ENCODE assay signal across 9 cellular contexts in the genomic region with DNA sequence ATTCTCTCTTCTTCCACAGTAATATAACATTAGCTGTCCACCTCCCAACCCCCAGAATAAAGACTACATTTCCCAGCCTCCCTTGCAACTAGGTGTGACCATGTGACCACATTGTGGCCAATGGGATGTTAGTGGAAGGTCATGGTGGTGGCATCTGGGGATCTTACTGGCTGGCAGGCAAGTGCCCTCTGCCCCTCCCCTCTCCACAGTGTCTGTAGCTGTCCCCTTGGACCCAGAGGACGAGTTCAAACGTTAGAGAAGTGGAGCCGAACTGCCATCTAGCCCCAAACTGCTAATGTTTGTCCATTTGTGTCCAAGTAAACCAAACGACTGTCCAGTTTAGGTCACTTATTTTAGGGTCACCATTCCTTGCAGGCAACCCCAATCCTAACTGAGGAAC. TPM values are rescaled to one million over a fixed set of nuclear protein-coding genes. Genes with fewer than 3 reads are reported as not detected.
DNase-seq lines count a peak whose midpoint lies in the region; ATAC-seq and TF ChIP-seq lines count a peak whose summit lies in the region.
"Had no signal": no experiment of that assay in that cellular context is flagged by ENCODE, and none has a peak within 500 bp of the region (broad histone marks: within the 10 kb centered on the region; RNA-seq: fewer than 3 reads in every experiment).

No MANE protein-coding gene starts in this region.

- peak overlapping the region; percentile 73 for H2AFZ ChIP-seq in GM23338
- no peak overlapping the region for H2AFZ ChIP-seq in PC-3 (ENCODE audit: low read length)

- no peak for TF ChIP-seq EP300 in stomach (IDR thresholded peaks at IDR 0.05)

- TF ChIP-seq POLR2A in right lobe of liver (IDR thresholded peaks at IDR 0.05) (no peak), stomach (IDR thresholded peaks at IDR 0.05) (no peak)

- H3K27me3 Mint-ChIP-seq in GM23338 (ENCODE audit: insufficient read depth, low read depth, poor library complexity) (peaks cover 4% of the 10 kb centered on the region), chondrocyte (ENCODE audit: low read depth) (peaks cover 49% of the 10 kb centered on the region)

- H3K79me2 ChIP-seq in GM23338 (replicated peaks; ENCODE audit: insufficient read depth) = no peaks in the 10 kb centered on the region
- H3K79me2 ChIP-seq in PC-3 (ENCODE audit: low read length) = no peaks in the 10 kb centered on the region

- no peaks in the 10 kb centered on the region for H4K20me1 ChIP-seq in GM23338 (replicated peaks; ENCODE audit: insufficient read depth)
- H4K20me1 ChIP-seq in PC-3 (ENCODE audit: low read length) = no peaks in the 10 kb centered on the region

- peak; percentile 7 for DNase-seq in COLO668 (lab: John Stamatoyannopoulos, UW; ENCODE audit: unreplicated experiment)
- peak; percentile 91 for DNase-seq in GM23338 (ENCODE audit: low spot score)
- peak; percentile 51 for DNase-seq in PC-3
- DNase-seq in chondrocyte (ENCODE audit: low spot score) = peak; percentile 32
- peak; percentile 46 to 87 (median 76) for DNase-seq in right lobe of liver
- DNase-seq in tibial artery = no peak
- no peak for DNase-seq in stomach
- DNase-seq in activated effector memory CD4-positive, alpha-beta T cell treated with anti-CD3 and anti-CD28 coated beads, Interleukin-2, amount 50 U/mL, for 16 hours = no peak

- H3K27me3 ChIP-seq in GM23338 (ENCODE audit: insufficient read depth) (no peaks in the 10 kb centered on the region), PC-3 (ENCODE audit: low read length) (no peaks in the 10 kb centered on the region), right lobe of liver (no peaks in the 10 kb centered on the region), tibial artery (peaks cover 0 to 20% of the 10 kb centered on the region in 2 donors), stomach (peaks cover 0 to 3% (median 0%) of the 10 kb centered on the region in 3 donors)

- no peak overlapping the region for H3K4me2 ChIP-seq in GM23338
- no peak overlapping the region for H3K4me2 ChIP-seq in PC-3 (ENCODE audit: low read length)

- H3K4me1 ChIP-seq in GM23338 (ENCODE audit: insufficient read depth) (no peaks in the 10 kb centered on the region), PC-3 (ENCODE audit: insufficient read depth, low read length) (no peaks in the 10 kb centered on the region), right lobe of liver (no peaks in the 10 kb centered on the region), tibial artery (no peaks in the 10 kb centered on the region), stomach (no peaks in the 10 kb centered on the region)

- intact Hi-C loops in PC-3 (cut with micrococcal nuclease) = loop anchor here (2.0 kb wide), 1 partner anchor 56 kb away; no protein-coding TSS in a partner anchor
- intact Hi-C loops in right lobe of liver (cut with DNase I) = no loop called here
- intact Hi-C loops in tibial artery (cut with DNase I; ENCODE audit: low total_unique reads) = no loop called here
- intact Hi-C loops in stomach (cut with DNase I; ENCODE audit: low total_unique reads) = no loop called here

- CTCF ChIA-PET in PC-3 (lab: Charles Lee) = no interaction called here

- no peak overlapping the region for H3K4me3 ChIP-seq in GM23338
- no peak overlapping the region for H3K4me3 ChIP-seq in PC-3 (ENCODE audit: low read length)
- H3K4me3 ChIP-seq in right lobe of liver = no peak overlapping the region
- H3K4me3 ChIP-seq in tibial artery = no peak overlapping the region
- no peak overlapping the region for H3K4me3 ChIP-seq in stomach

- BruUV-seq in PC-3 (replicated peaks; lab: Mats Ljungman, UMichigan) = no TSS peak

- 32% methylated on average over 4 of the region's 4 CpGs for WGBS in right lobe of liver (ENCODE audit: insufficient coverage, low coverage, low lambda C conversion rate, missing lambda C conversion rate)
- 25 to 49% (median 35%) methylated on average over 4 of the region's 4 CpGs; no CpG with 5 or more reads in 1 of the 5 donors for WGBS in stomach, 5 donors

- no peak for TF ChIP-seq CTCF in GM23338 (conservative IDR thresholded peaks at IDR 0.05; ENCODE audit: low read depth in 2 of 2)
- TF ChIP-seq CTCF in PC-3 (conservative IDR thresholded peaks at IDR 0.05; ENCODE audit: low read depth, low read length) = no peak
- TF ChIP-seq CTCF in chondrocyte (IDR thresholded peaks at IDR 0.05) = no peak
- TF ChIP-seq CTCF in right lobe of liver (IDR thresholded peaks at IDR 0.05) = no peak
- no peak for TF ChIP-seq CTCF in tibial artery (IDR thresholded peaks at IDR 0.05)
- TF ChIP-seq CTCF in stomach (IDR thresholded peaks at IDR 0.05) = no peak

- H3K9me3 ChIP-seq in PC-3 (ENCODE audit: low read length) (no peaks in the 10 kb centered on the region), right lobe of liver (no peaks in the 10 kb centered on the region), tibial artery (no peaks in the 10 kb centered on the region), stomach (no peaks in the 10 kb centered on the region)

- H3K4me1 Mint-ChIP-seq in GM23338 (no peaks in the 10 kb centered on the region), chondrocyte (ENCODE audit: low read depth) (no peaks in the 10 kb centered on the region)

- H3F3A ChIP-seq in GM23338 (replicated peaks; ENCODE audit: low read depth) = no peaks in the 10 kb centered on the region
- H3F3A ChIP-seq in PC-3 (ENCODE audit: low read length, unreplicated experiment) = no peaks in the 10 kb centered on the region

- no peaks in the 10 kb centered on the region for H3K36me3 Mint-ChIP-seq in GM23338 (ENCODE audit: low read depth)
- H3K36me3 Mint-ChIP-seq in chondrocyte (ENCODE audit: low read depth) = no peaks in the 10 kb centered on the region

- no peak overlapping the region for H3K4me3 Mint-ChIP-seq in GM23338
- no peak overlapping the region for H3K4me3 Mint-ChIP-seq in chondrocyte (ENCODE audit: unreplicated experiment)

- H3K27ac ChIP-seq in GM23338 (ENCODE audit: low read depth) = no peak overlapping the region
- H3K27ac ChIP-seq in PC-3 (ENCODE audit: low read length) = no peak overlapping the region
- H3K27ac ChIP-seq in right lobe of liver = peak overlapping the region in 1 of 3 donors; percentile 12
- no peak overlapping the region for H3K27ac ChIP-seq in tibial artery
- no peak overlapping the region for H3K27ac ChIP-seq in stomach

- no peak overlapping the region for H3K9ac ChIP-seq in PC-3 (ENCODE audit: low read length)

- no peaks in the 10 kb centered on the region for H3K9me3 Mint-ChIP-seq in GM23338
- no peaks in the 10 kb centered on the region for H3K9me3 Mint-ChIP-seq in chondrocyte (ENCODE audit: low read depth)

- H3K9me2 ChIP-seq in GM23338 (ENCODE audit: insufficient read depth) = no peaks in the 10 kb centered on the region
- H3K9me2 ChIP-seq in PC-3 (replicated peaks; ENCODE audit: low read length) = no peaks in the 10 kb centered on the region

- H3K27ac Mint-ChIP-seq in GM23338 = no peak overlapping the region
- no peak overlapping the region for H3K27ac Mint-ChIP-seq in chondrocyte (ENCODE audit: unreplicated experiment)

- POLR2A ChIA-PET in PC-3 (lab: Charles Lee; ENCODE audit: unreplicated experiment) = no interaction called here

- H3K36me3 ChIP-seq in GM23338 (ENCODE audit: insufficient read depth) (no peaks in the 10 kb centered on the region), PC-3 (ENCODE audit: low read depth, low read length) (no peaks in the 10 kb centered on the region), right lobe of liver (no peaks in the 10 kb centered on the region), tibial artery (no peaks in the 10 kb centered on the region), stomach (no peaks in the 10 kb centered on the region)

- ATAC-seq in GM23338 (peak; percentile 100), PC-3 (peak; percentile 57; the same call in 1 of the 2 replicates), right lobe of liver (peak; percentile 99 to 100 (median 100))

TF ChIP-seq in GM23338, 12 proteins besides CTCF, POLR2A, EP300 and RAD21:
- TF ChIP-seq, protein P1, sequence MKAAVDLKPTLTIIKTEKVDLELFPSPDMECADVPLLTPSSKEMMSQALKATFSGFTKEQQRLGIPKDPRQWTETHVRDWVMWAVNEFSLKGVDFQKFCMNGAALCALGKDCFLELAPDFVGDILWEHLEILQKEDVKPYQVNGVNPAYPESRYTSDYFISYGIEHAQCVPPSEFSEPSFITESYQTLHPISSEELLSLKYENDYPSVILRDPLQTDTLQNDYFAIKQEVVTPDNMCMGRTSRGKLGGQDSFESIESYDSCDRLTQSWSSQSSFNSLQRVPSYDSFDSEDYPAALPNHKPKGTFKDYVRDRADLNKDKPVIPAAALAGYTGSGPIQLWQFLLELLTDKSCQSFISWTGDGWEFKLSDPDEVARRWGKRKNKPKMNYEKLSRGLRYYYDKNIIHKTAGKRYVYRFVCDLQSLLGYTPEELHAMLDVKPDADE (IDR thresholded peaks at IDR 0.05) = peak; percentile 80
- no peak for TF ChIP-seq ZNF331 (CRISPR knock-in tag; IDR thresholded peaks at IDR 0.05; ENCODE audit: low read depth)

RNA-seq across cellular contexts. Expression of gene KCNG4, which starts 26.6 kb away (rescaled TPM):
- total RNA-seq in GM23338 (2014; rRNA removed; shearing (Covaris generic)) = 0.07 TPM in 1 of 2 replicates, not detected in the other
- polyA plus RNA-seq in GM23338 (2016; fragmentation: Nextera tagmentation; extraction: Ambion mirVana) = not detected in 2 replicates
- 0.04 TPM in 1 of 2 replicates, not detected in the other for total RNA-seq in PC-3 (2014; rRNA removed)
- total RNA-seq in chondrocyte = not detected in 3 replicates
- total RNA-seq in right lobe of liver = not detected
- not detected for total RNA-seq in stomach
- polyA plus RNA-seq in stomach = not detected
- polyA plus RNA-seq: esophagus had no signal

RNA-seq across cellular contexts. Expression of gene WFDC1, which starts 28.2 kb away (rescaled TPM):
- total RNA-seq in GM23338 (2014; rRNA removed; shearing (Covaris generic)) = 0.43 and 0.76 TPM in 2 replicates
- polyA plus RNA-seq in GM23338 (2016; fragmentation: Nextera tagmentation; extraction: Ambion mirVana) = 0.70 and 0.95 TPM in 2 replicates
- 0.15 TPM in 1 of 2 replicates, not detected in the other for total RNA-seq in PC-3 (2014; rRNA removed)
- total RNA-seq in chondrocyte = 3.5 to 5.7 TPM (median 5.6 TPM) in 3 replicates
- total RNA-seq in right lobe of liver = 1 to 10 TPM in 4 of 6 experiments, under 1 TPM in 2; 0.64 to 5.0 (median 2.3) TPM
- 10 to 100 TPM in 4 of 5 donors, not detected in 1; 10.7 to 64.3 (median 20.8) TPM for total RNA-seq in stomach
- 10 to 100 TPM; 12.9 to 19.4 (median 13.9) TPM for polyA plus RNA-seq in stomach

Comparison
In these comparisons a context has a peak if more than half of its experiments do, and no peak if none do; other contexts are left out.
1. DNase-seq: peak in COLO668 (single experiment), GM23338 (single experiment), PC-3 (single experiment), chondrocyte (single experiment) and right lobe of liver (3 of 3); none in tibial artery (0 of 2), stomach (single experiment) and activated effector memory CD4-positive, alpha-beta T cell treated with anti-CD3 and anti-CD28 coated beads, Interleukin-2, amount 50 U/mL, for 16 hours (single experiment).
2. Peak in every context shown above with its lines, with median percentiles within 50 percentile points of each other: ATAC-seq.